Comparison of ENCODE assay signal across 11 cellular contexts in genomic region chr14:61545716-61546455, GRCh38.
DNase-seq lines count a peak whose midpoint lies in the region; ATAC-seq and TF ChIP-seq lines count a peak whose summit lies in the region.
"Had no signal": no experiment of that assay in that cellular context is flagged by ENCODE, and none has a peak within 500 bp of the region (broad histone marks: within the 10 kb centered on the region; RNA-seq: fewer than 3 reads in every experiment).

No MANE protein-coding gene starts in this region.

- ATAC-seq in RWPE2 (ENCODE audit: low read depth) = no peak
- ATAC-seq in left lung = no peak
- no peak for ATAC-seq in stimulated activated naive CD8-positive, alpha-beta T cell treated with anti-CD3 and anti-CD28 coated beads, Interleukin-15, amount 100 ng/mL, for 72 hours
- no peak for ATAC-seq in SK-N-SH treated with all-trans-retinoic acid at 6 μM for 48 hours

- H3K4me1 Mint-ChIP-seq in brain = peaks cover 37% of the 10 kb centered on the region
- H3K4me1 Mint-ChIP-seq in stimulated activated naive CD8-positive, alpha-beta T cell treated with anti-CD3 and anti-CD28 coated beads, Interleukin-15, amount 100 ng/mL, for 72 hours = peaks cover 43% of the 10 kb centered on the region

- H3K27me3 Mint-ChIP-seq in brain = no peaks in the 10 kb centered on the region
- H3K27me3 Mint-ChIP-seq in stimulated activated naive CD8-positive, alpha-beta T cell treated with anti-CD3 and anti-CD28 coated beads, Interleukin-15, amount 100 ng/mL, for 72 hours = no peaks in the 10 kb centered on the region

- H3K9me3 Mint-ChIP-seq in brain = peaks cover 0 to 2% (median 0%) of the 10 kb centered on the region in 5 experiments
- H3K9me3 Mint-ChIP-seq in stimulated activated naive CD8-positive, alpha-beta T cell treated with anti-CD3 and anti-CD28 coated beads, Interleukin-15, amount 100 ng/mL, for 72 hours = no peaks in the 10 kb centered on the region

- H3K4me1 ChIP-seq in RWPE2 (ENCODE audit: insufficient read depth, poor library complexity, severe bottlenecking) (peaks cover 14% of the 10 kb centered on the region), left lung (peaks cover 14 to 73% of the 10 kb centered on the region in 2 donors)

- H3K27ac Mint-ChIP-seq in brain = peak overlapping the region in 4 of 5 experiments; percentile 6 to 81 (median 58)
- H3K27ac Mint-ChIP-seq in stimulated activated naive CD8-positive, alpha-beta T cell treated with anti-CD3 and anti-CD28 coated beads, Interleukin-15, amount 100 ng/mL, for 72 hours = peak overlapping the region; percentile 39 to 63

- no peak for TF ChIP-seq CTCF in RWPE2 (IDR thresholded peaks at IDR 0.05; ENCODE audit: poor library complexity, severe bottlenecking)
- no peak for TF ChIP-seq CTCF in brain (conservative IDR thresholded peaks at IDR 0.05)
- TF ChIP-seq CTCF in left lung (IDR thresholded peaks at IDR 0.05) = no peak

- H3K9me3 ChIP-seq in RWPE2 (ENCODE audit: severe bottlenecking) (no peaks in the 10 kb centered on the region), left lung (no peaks in the 10 kb centered on the region)

- H3K36me3 Mint-ChIP-seq in brain = no peaks in the 10 kb centered on the region

- DNase-seq in RWPE2 (ENCODE audit: low spot score) (no peak), left lung (no peak), AG08396 (ENCODE audit: low spot score) (no peak), H4 (ENCODE audit: low spot score) (no peak)
- DNase-seq in stimulated activated naive CD8-positive, alpha-beta T cell treated with anti-CD3 and anti-CD28 coated beads, Interleukin-15, amount 100 ng/mL, for 72 hours = no peak
- DNase-seq: central memory CD4-positive, alpha-beta T cell; DMS53; NCI-H187 had no signal

- H3K4me3 ChIP-seq in RWPE2 (ENCODE audit: severe bottlenecking) (no peak overlapping the region), left lung (no peak overlapping the region)

- peak overlapping the region in 1 of 5 experiments; percentile 6 for H3K4me3 Mint-ChIP-seq in brain
- no peak overlapping the region for H3K4me3 Mint-ChIP-seq in stimulated activated naive CD8-positive, alpha-beta T cell treated with anti-CD3 and anti-CD28 coated beads, Interleukin-15, amount 100 ng/mL, for 72 hours

- peak overlapping the region; percentile 99 for H3K27ac ChIP-seq in RWPE2 (ENCODE audit: poor library complexity, severe bottlenecking)
- H3K27ac ChIP-seq in left lung = peak overlapping the region; percentile 51 to 66
- H3K27ac ChIP-seq: KMS-11 had no signal

- peaks cover 13% of the 10 kb centered on the region for H3K36me3 ChIP-seq in RWPE2 (ENCODE audit: low read depth)
- H3K36me3 ChIP-seq in left lung = peaks cover 0 to 36% of the 10 kb centered on the region in 2 donors

- intact Hi-C loops in left lung (cut with DNase I) = no loop called here

- no peaks in the 10 kb centered on the region for H3K27me3 ChIP-seq in RWPE2 (ENCODE audit: insufficient read depth, poor library complexity, severe bottlenecking)
- H3K27me3 ChIP-seq in left lung = no peaks in the 10 kb centered on the region

TF ChIP-seq in SK-N-SH treated with all-trans-retinoic acid at 6 μM for 48 hours, 23 proteins besides CTCF, POLR2A, EP300 and RAD21:
- no peak for TF ChIP-seq SNAI2 (CRISPR knock-in tag; IDR thresholded peaks at IDR 0.05)
- no peak for TF ChIP-seq CSRNP3 (CRISPR knock-in tag; IDR thresholded peaks at IDR 0.05)
- TF ChIP-seq RARB (CRISPR knock-in tag; IDR thresholded peaks at IDR 0.05) = no peak
- TF ChIP-seq ZFP3 (CRISPR knock-in tag; IDR thresholded peaks at IDR 0.05) = no peak
- no peak for TF ChIP-seq TCF4 (CRISPR knock-in tag; IDR thresholded peaks at IDR 0.05; ENCODE audit: borderline replicate concordance)
- TF ChIP-seq ZFP30 (CRISPR knock-in tag; IDR thresholded peaks at IDR 0.05) = no peak
- no peak for TF ChIP-seq TOX (CRISPR knock-in tag; IDR thresholded peaks at IDR 0.05; ENCODE audit: borderline replicate concordance)
- no peak for TF ChIP-seq ZNF70 (CRISPR knock-in tag; IDR thresholded peaks at IDR 0.05)
- no peak for TF ChIP-seq PPARA (CRISPR knock-in tag; IDR thresholded peaks at IDR 0.05; ENCODE audit: borderline replicate concordance)
- no peak for TF ChIP-seq CSDC2 (CRISPR knock-in tag; IDR thresholded peaks at IDR 0.05)
- TF ChIP-seq OSR1 (CRISPR knock-in tag; IDR thresholded peaks at IDR 0.05) = no peak
- TF ChIP-seq ARNTL (CRISPR knock-in tag; IDR thresholded peaks at IDR 0.05; ENCODE audit: borderline replicate concordance, low read depth) = no peak
- no peak for TF ChIP-seq GLIS3 (CRISPR knock-in tag; IDR thresholded peaks at IDR 0.05)
- TF ChIP-seq ESRRG (CRISPR knock-in tag; IDR thresholded peaks at IDR 0.05) = no peak
- TF ChIP-seq, protein P1, sequence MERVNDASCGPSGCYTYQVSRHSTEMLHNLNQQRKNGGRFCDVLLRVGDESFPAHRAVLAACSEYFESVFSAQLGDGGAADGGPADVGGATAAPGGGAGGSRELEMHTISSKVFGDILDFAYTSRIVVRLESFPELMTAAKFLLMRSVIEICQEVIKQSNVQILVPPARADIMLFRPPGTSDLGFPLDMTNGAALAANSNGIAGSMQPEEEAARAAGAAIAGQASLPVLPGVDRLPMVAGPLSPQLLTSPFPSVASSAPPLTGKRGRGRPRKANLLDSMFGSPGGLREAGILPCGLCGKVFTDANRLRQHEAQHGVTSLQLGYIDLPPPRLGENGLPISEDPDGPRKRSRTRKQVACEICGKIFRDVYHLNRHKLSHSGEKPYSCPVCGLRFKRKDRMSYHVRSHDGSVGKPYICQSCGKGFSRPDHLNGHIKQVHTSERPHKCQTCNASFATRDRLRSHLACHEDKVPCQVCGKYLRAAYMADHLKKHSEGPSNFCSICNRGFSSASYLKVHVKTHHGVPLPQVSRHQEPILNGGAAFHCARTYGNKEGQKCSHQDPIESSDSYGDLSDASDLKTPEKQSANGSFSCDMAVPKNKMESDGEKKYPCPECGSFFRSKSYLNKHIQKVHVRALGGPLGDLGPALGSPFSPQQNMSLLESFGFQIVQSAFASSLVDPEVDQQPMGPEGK (CRISPR knock-in tag; IDR thresholded peaks at IDR 0.05; ENCODE audit: borderline replicate concordance) = no peak
- no peak for TF ChIP-seq ZNF565 (CRISPR knock-in tag; conservative IDR thresholded peaks at IDR 0.05; ENCODE audit: low read depth)
- TF ChIP-seq BACH2 (CRISPR knock-in tag; IDR thresholded peaks at IDR 0.05; ENCODE audit: borderline replicate concordance) = no peak
TF ChIP-seq in SK-N-SH treated with all-trans-retinoic acid at 6 μM for 48 hours: peak in this region for 0.
